In the genomic region with DNA sequence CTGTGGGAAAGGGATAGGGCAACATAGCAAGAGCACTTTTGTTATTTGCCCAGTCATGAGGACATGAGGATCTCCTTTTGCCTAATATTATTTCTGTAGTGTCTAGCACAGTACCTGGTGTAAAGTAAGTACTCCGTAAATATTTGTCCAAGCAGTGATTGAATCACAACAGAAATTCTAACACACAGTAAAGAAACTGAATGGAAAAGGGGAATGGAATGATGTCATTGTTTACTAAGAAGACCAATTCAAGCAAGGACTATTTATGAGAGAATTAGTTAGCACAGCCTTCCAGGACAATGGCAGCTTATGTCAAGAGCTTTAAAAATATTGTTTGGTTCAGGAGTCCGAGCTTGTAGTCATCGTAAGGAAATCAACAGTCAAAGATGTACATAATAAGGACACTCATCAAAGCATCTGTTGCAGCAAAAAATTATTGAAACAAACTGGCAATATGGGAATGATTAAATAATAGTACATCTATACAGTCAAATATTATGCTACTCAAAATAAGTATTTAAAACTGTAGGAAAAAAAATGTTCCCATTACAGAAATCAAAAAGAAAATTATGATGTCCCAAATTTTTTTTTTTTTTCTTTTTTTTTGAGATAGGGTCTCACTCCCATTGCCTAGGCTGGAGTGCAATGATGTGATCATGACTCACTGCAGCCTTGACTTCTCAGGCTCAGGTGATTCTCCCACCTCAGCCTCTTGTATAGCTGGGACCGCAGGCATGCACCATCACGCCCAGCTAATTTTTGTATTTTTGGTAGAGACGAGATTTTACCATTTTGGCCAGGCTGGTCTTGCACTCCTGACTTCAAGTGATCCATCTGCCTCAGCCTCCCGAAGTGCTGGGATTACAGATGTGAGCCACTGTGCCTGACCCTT, we compare ENCODE assay signal across 1 cellular context.
TF ChIP-seq lines count a peak whose summit lies in the region.

No MANE protein-coding gene starts in this region.

TF ChIP-seq in HEK293, 187 proteins besides CTCF, POLR2A, EP300 and RAD21 (continued from another document):
- TF ChIP-seq, protein P1, sequence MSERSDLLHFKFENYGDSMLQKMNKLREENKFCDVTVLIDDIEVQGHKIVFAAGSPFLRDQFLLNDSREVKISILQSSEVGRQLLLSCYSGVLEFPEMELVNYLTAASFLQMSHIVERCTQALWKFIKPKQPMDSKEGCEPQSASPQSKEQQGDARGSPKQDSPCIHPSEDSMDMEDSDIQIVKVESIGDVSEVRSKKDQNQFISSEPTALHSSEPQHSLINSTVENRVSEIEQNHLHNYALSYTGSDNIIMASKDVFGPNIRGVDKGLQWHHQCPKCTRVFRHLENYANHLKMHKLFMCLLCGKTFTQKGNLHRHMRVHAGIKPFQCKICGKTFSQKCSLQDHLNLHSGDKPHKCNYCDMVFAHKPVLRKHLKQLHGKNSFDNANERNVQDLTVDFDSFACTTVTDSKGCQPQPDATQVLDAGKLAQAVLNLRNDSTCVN (tag by site-specific recombination; optimal IDR thresholded peaks at IDR 0.05): no peak
- TF ChIP-seq ZNF639 (tag by site-specific recombination; IDR thresholded peaks at IDR 0.05): no peak
- TF ChIP-seq, protein P2, sequence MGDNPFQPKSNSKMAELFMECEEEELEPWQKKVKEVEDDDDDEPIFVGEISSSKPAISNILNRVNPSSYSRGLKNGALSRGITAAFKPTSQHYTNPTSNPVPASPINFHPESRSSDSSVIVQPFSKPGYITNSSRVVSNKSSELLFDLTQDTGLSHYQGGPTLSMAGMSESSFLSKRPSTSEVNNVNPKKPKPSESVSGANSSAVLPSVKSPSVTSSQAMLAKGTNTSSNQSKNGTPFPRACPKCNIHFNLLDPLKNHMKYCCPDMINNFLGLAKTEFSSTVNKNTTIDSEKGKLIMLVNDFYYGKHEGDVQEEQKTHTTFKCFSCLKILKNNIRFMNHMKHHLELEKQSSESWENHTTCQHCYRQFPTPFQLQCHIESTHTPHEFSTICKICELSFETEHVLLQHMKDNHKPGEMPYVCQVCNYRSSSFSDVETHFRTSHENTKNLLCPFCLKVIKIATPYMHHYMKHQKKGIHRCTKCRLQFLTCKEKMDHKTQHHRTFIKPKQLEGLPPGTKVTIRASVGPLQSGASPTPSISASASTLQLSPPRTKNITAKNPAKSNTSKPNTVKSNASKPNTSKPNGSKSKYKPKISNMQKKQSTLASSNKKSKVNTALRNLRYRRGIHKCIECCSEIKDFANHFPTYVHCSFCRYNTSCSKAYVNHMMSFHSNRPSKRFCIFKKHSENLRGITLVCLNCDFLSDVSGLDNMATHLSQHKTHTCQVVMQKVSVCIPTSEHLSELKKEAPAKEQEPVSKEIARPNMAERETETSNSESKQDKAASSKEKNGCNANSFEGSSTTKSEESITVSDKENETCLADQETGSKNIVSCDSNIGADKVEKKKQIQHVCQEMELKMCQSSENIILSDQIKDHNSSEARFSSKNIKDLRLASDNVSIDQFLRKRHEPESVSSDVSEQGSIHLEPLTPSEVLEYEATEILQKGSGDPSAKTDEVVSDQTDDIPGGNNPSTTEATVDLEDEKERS (tag by site-specific recombination; IDR thresholded peaks at IDR 0.05): no peak
- no peak for TF ChIP-seq ZNF514 (tag by site-specific recombination; IDR thresholded peaks at IDR 0.05)
- TF ChIP-seq ZSCAN16 (tag by site-specific recombination; IDR thresholded peaks at IDR 0.05): no peak
- TF ChIP-seq ZNF473 (tag by site-specific recombination; IDR thresholded peaks at IDR 0.05): no peak
- TF ChIP-seq FEZF1 (tag by site-specific recombination; IDR thresholded peaks at IDR 0.05): 0 out of 2 replicates have a peak, but pooled peaks have one; percentile 6
- TF ChIP-seq MZF1 (tag by site-specific recombination; IDR thresholded peaks at IDR 0.05; ENCODE audit: borderline replicate concordance): 0 out of 2 replicates have a peak, but pooled peaks have one; percentile 44
- no peak for TF ChIP-seq MEIS1 (CRISPR knock-in tag; IDR thresholded peaks at IDR 0.05; ENCODE audit: borderline replicate concordance)
- 0 out of 2 replicates have a peak, but pooled peaks have one; percentile 26 for TF ChIP-seq ZBTB17 (tag by site-specific recombination; IDR thresholded peaks at IDR 0.05)
- TF ChIP-seq ZNF843 (tag by site-specific recombination; IDR thresholded peaks at IDR 0.05): no peak
- no peak for TF ChIP-seq ZNF677 (tag by site-specific recombination; IDR thresholded peaks at IDR 0.05)
- TF ChIP-seq, protein P3, sequence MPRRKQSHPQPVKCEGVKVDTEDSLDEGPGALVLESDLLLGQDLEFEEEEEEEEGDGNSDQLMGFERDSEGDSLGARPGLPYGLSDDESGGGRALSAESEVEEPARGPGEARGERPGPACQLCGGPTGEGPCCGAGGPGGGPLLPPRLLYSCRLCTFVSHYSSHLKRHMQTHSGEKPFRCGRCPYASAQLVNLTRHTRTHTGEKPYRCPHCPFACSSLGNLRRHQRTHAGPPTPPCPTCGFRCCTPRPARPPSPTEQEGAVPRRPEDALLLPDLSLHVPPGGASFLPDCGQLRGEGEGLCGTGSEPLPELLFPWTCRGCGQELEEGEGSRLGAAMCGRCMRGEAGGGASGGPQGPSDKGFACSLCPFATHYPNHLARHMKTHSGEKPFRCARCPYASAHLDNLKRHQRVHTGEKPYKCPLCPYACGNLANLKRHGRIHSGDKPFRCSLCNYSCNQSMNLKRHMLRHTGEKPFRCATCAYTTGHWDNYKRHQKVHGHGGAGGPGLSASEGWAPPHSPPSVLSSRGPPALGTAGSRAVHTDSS (tag by site-specific recombination; IDR thresholded peaks at IDR 0.05): no peak
- TF ChIP-seq ZNF433 (tag by site-specific recombination; IDR thresholded peaks at IDR 0.05; ENCODE audit: low read depth): no peak
- no peak for TF ChIP-seq ZNF658 (tag by site-specific recombination; IDR thresholded peaks at IDR 0.05)
- TF ChIP-seq ZNF214 (tag by site-specific recombination; IDR thresholded peaks at IDR 0.05; ENCODE audit: borderline replicate concordance): no peak
- TF ChIP-seq ZNF335 (tag by site-specific recombination; conservative IDR thresholded peaks at IDR 0.05): no peak
- peak; percentile 33; the same call in 1 of the 2 replicates for TF ChIP-seq ZNF600 (tag by site-specific recombination; IDR thresholded peaks at IDR 0.05)
- no peak for TF ChIP-seq HOXD13 (CRISPR knock-in tag; IDR thresholded peaks at IDR 0.05; ENCODE audit: borderline replicate concordance)
TF ChIP-seq in HEK293: peak in this region for 17.
